ENCODE assay signal across 16 cellular contexts in genomic region chr1:14894811-14895524, GRCh38.
DNase-seq lines count a peak whose midpoint lies in the region; ATAC-seq and TF ChIP-seq lines count a peak whose summit lies in the region.
"Had no signal": no experiment of that assay in that cellular context is flagged by ENCODE, and none has a peak within 500 bp of the region (broad histone marks: within the 10 kb centered on the region; RNA-seq: fewer than 3 reads in every experiment).

No MANE protein-coding gene starts in this region.

- H3K27me3 ChIP-seq in body of pancreas, result no peaks in the 10 kb centered on the region
- H3K27me3 ChIP-seq in mesendoderm (ENCODE audit: insufficient read depth, low read length, poor library complexity), result no peaks in the 10 kb centered on the region
- no peaks in the 10 kb centered on the region for H3K27me3 ChIP-seq in left lung
- no peaks in the 10 kb centered on the region for H3K27me3 ChIP-seq in Peyer's patch
- H3K27me3 ChIP-seq: BLaER1 had no signal

- H3K9me3 ChIP-seq in body of pancreas (no peaks in the 10 kb centered on the region), left lung (no peaks in the 10 kb centered on the region), Peyer's patch (no peaks in the 10 kb centered on the region)
- H3K9me3 ChIP-seq: BLaER1, esophagus muscularis mucosa had no signal

- peak; percentile 74 for ATAC-seq in body of pancreas
- no peak for ATAC-seq in left lung
- ATAC-seq: SK-N-SH treated with all-trans-retinoic acid at 6 μM for 48 hours had no signal

- 36 to 41% methylated on average over 4 to 11 of the region's 11 CpGs for WGBS in body of pancreas, 2 donors
- WGBS in mesendoderm (ENCODE audit: extremely low coverage, insufficient coverage, low lambda C conversion rate), result no CpG with 5 or more reads among the region's 11 CpGs

- no peak overlapping the region for H4K5ac ChIP-seq in mesendoderm (ENCODE audit: low read length)

- H3K4me1 ChIP-seq in body of pancreas (peaks cover 34% of the 10 kb centered on the region), mesendoderm (ENCODE audit: control insufficient read depth, low read depth, low read length) (peaks cover 5% of the 10 kb centered on the region), left lung (no peaks in the 10 kb centered on the region), Peyer's patch (no peaks in the 10 kb centered on the region)
- H3K4me1 ChIP-seq: esophagus muscularis mucosa had no signal

- H3K4me3 ChIP-seq in body of pancreas (no peak overlapping the region), mesendoderm (ENCODE audit: low read length) (no peak overlapping the region), left lung (no peak overlapping the region), Peyer's patch (no peak overlapping the region)
- H3K4me3 ChIP-seq: BLaER1, esophagus muscularis mucosa, skin epidermis had no signal

- no peak overlapping the region for H3K23ac ChIP-seq in mesendoderm (ENCODE audit: low read length)

- H3K79me1 ChIP-seq in mesendoderm (ENCODE audit: low read length), result no peaks in the 10 kb centered on the region

- H2AK5ac ChIP-seq in mesendoderm (ENCODE audit: low read length), result no peak overlapping the region

- H2BK5ac ChIP-seq in mesendoderm (ENCODE audit: low read length), result no peak overlapping the region

- no peak for TF ChIP-seq CTCF in body of pancreas (IDR thresholded peaks at IDR 0.05)
- no peak for TF ChIP-seq CTCF in left lung (IDR thresholded peaks at IDR 0.05)
- TF ChIP-seq CTCF in Peyer's patch (IDR thresholded peaks at IDR 0.05), result no peak

- intact Hi-C loops in body of pancreas (cut with DNase I) (no loop called here), left lung (cut with DNase I) (no loop called here)

- no peak overlapping the region for H3K18ac ChIP-seq in mesendoderm (ENCODE audit: low read length)

- no peaks in the 10 kb centered on the region for H3K79me2 ChIP-seq in mesendoderm (ENCODE audit: control insufficient read depth, insufficient read depth, low read length)

- DNase-seq in A172 (ENCODE audit: low spot score), result peak; percentile 26
- DNase-seq in GOT3 (lab: John Stamatoyannopoulos, UW), result peak; percentile 51
- peak; percentile 38 to 70 (median 52) for DNase-seq in body of pancreas
- peak; percentile 61 for DNase-seq in mesendoderm
- DNase-seq in left lung, result no peak
- DNase-seq in D341Med (ENCODE audit: low spot score), result no peak
- no peak for DNase-seq in Peyer's patch
- DNase-seq in HT-29 (ENCODE audit: low spot score), result no peak
- DNase-seq: activated CD4-positive, alpha-beta T cell treated with anti-CD3 and anti-CD28 coated beads for 1 hour; brain microvascular endothelial cell; immature natural killer cell had no signal

- H3K27ac ChIP-seq in body of pancreas, result peak overlapping the region in 3 of 4 donors; percentile 20 to 62 (median 58)
- no peak overlapping the region for H3K27ac ChIP-seq in mesendoderm (ENCODE audit: low read depth, low read length)
- H3K27ac ChIP-seq in left lung, result no peak overlapping the region
- H3K27ac ChIP-seq in Peyer's patch, result no peak overlapping the region
- H3K27ac ChIP-seq: BLaER1, brain microvascular endothelial cell, esophagus muscularis mucosa, HL-60 had no signal

- no peak overlapping the region for H2BK15ac ChIP-seq in mesendoderm (replicated peaks; ENCODE audit: low read depth)

- H3K9ac ChIP-seq in mesendoderm (ENCODE audit: low read length), result no peak overlapping the region
- H3K9ac ChIP-seq: BLaER1 had no signal

- H3K56ac ChIP-seq in mesendoderm (ENCODE audit: low read length), result peak overlapping the region; percentile 54

- H3K4ac ChIP-seq in mesendoderm (ENCODE audit: low read depth, low read length), result no peak overlapping the region

- no peak overlapping the region for H3K4me2 ChIP-seq in mesendoderm (ENCODE audit: low read length)
- H3K4me2 ChIP-seq: BLaER1 had no signal

- H4K8ac ChIP-seq in mesendoderm (ENCODE audit: low read depth, low read length), result no peak overlapping the region

- no peaks in the 10 kb centered on the region for H3K36me3 ChIP-seq in body of pancreas (replicated peaks in 1 of 2; ENCODE audit: insufficient read depth in 1 of 2, low read depth in 2 of 2)
- H3K36me3 ChIP-seq in mesendoderm (ENCODE audit: control insufficient read depth, insufficient read depth, low read length), result no peaks in the 10 kb centered on the region
- H3K36me3 ChIP-seq in left lung, result no peaks in the 10 kb centered on the region
- H3K36me3 ChIP-seq in Peyer's patch, result no peaks in the 10 kb centered on the region
- H3K36me3 ChIP-seq: BLaER1, brain microvascular endothelial cell, esophagus muscularis mucosa had no signal

- no peak overlapping the region for H2BK120ac ChIP-seq in mesendoderm (ENCODE audit: low read depth, low read length)

- TF ChIP-seq POLR2A in body of pancreas (IDR thresholded peaks at IDR 0.05), result no peak
- TF ChIP-seq POLR2A in Peyer's patch (IDR thresholded peaks at IDR 0.05), result no peak

Comparison
In these comparisons a context has a peak if more than half of its experiments do, and no peak if none do; other contexts are left out.
1. DNase-seq: peak in A172 (single experiment), GOT3 (single experiment), body of pancreas (4 of 4) and mesendoderm (single experiment); none in left lung (0 of 2), D341Med (single experiment), Peyer's patch (0 of 3) and HT-29 (single experiment).
2. H3K27ac ChIP-seq: peak in body of pancreas (3 of 4); none in mesendoderm (single experiment), left lung (0 of 2) and Peyer's patch (0 of 4).